6 cellular contexts compared by ENCODE assay signal in the genomic region with DNA sequence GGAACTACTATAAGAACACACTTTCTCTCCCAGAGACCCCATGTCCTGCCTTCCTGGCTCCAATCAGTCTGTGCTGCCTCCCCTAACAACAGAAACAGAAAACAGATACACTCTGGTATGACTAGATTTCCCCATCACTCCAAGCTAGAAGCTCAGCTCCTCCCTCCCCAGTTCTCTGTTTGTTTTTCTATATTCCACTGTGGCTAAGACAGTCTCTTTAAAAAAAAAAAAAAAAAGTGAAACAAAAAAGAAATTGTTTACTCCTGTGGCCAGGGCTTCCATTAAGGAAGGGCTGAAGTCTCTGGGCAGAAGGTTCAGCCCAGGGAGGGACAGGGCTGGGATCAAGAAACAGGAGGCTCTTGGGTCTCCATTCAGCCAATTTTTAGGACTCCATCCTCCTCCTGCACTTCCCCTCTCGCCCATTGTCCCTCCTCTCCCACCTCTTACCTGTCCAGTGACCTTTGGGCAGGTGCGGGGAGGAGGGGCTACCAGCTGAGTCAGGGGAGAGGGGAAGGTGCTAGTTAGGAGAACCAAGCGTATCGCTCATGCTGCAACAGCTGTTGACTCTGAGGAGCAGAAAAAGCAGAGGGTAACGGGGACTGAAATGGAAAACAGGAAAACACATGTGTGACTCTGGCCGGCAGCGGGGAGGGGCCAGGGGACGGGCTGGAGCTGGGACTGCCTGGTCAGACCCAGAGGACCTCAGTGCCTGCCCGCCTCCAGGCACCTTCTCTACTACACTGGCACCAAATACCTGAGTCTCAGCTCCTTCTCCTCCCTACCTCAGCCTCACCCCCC. TPM values are rescaled to one million over a fixed set of nuclear protein-coding genes. Genes with fewer than 3 reads are reported as not detected.
DNase-seq lines count a peak whose midpoint lies in the region; ATAC-seq, FAIRE-seq and TF ChIP-seq lines count a peak whose summit lies in the region.

No MANE protein-coding gene starts in this region.

- H3K27me3 ChIP-seq in thyroid gland: no peaks in the 10 kb centered on the region

- intact Hi-C loops in Right ventricle myocardium superior (cut with DNase I) (loop anchor here (5.0 to 10.0 kb wide), 2 partner anchors 165 to 262 kb away; no protein-coding TSS in a partner anchor), thyroid gland (cut with DNase I) (no loop called here)

- 1 to 5% methylated on average over 9 of the region's 9 CpGs for WGBS in thyroid gland, 2 donors

- DNase-seq in DMS53 treated with DMSO at 0.1 percent for 48 hours (lab: John Stamatoyannopoulos, UW; ENCODE audit: unreplicated experiment) (peak; percentile 46), MV-4-11 (lab: John Stamatoyannopoulos, UW) (peak; percentile 20), Right ventricle myocardium superior (peak; percentile 66), thyroid gland (peak; percentile 89 to 90), H54 (ENCODE audit: insufficient read length, low spot score) (no peak)
- DNase-seq in activated CD4-positive, alpha-beta T cell treated with anti-CD3 and anti-CD28 coated beads for 4 hours: no peak

- no peak overlapping the region for H3K4me3 ChIP-seq in thyroid gland (replicated peaks in 1 of 3)

- no peak for FAIRE-seq in H54 (lab: Jason Lieb, UNC)

- peak; percentile 7 for ATAC-seq in Right ventricle myocardium superior (ENCODE audit: poor library complexity)

- no peaks in the 10 kb centered on the region for H3K9me3 ChIP-seq in thyroid gland

- no peak for TF ChIP-seq CTCF in thyroid gland (IDR thresholded peaks at IDR 0.05)

- H3K4me1 ChIP-seq in thyroid gland: peaks cover 34 to 51% of the 10 kb centered on the region in 2 donors

- H3K27ac ChIP-seq in thyroid gland: peak overlapping the region; percentile 80 to 96 (median 91)

- H3K36me3 ChIP-seq in thyroid gland: no peaks in the 10 kb centered on the region

- TF ChIP-seq POLR2A in thyroid gland (IDR thresholded peaks at IDR 0.05) (peak in 1 of 2 donors; percentile 90), H54 (IDR thresholded peaks at IDR 0.05; ENCODE audit: low read depth, low read length) (no peak)

RNA-seq across cellular contexts. Expression of gene SLC7A7, which starts 4.2 kb away (rescaled TPM):
- total RNA-seq in Right ventricle myocardium superior: 4.6 TPM
- 10 to 100 TPM in 3 of 4 donors, 1 to 10 TPM in 1; 8.4 to 15.1 (median 13.7) TPM for total RNA-seq in thyroid gland

RNA-seq across cellular contexts. Expression of gene MRPL52, which starts 10.3 kb away (rescaled TPM):
- total RNA-seq in Right ventricle myocardium superior: 110 TPM
- 100 to 1,000 TPM in 2 of 4 donors, 10 to 100 TPM in 2; 43.7 to 166 (median 76.3) TPM for total RNA-seq in thyroid gland

RNA-seq across cellular contexts. Expression of gene MMP14, which starts 17.0 kb away (rescaled TPM):
- total RNA-seq in Right ventricle myocardium superior: 22.5 TPM
- total RNA-seq in thyroid gland: 100 to 1,000 TPM in 1 of 4 donors, 10 to 100 TPM in 3; 59.7 to 119 (median 88.5) TPM

RNA-seq across cellular contexts. Expression of gene LRP10, which starts 52.1 kb away (rescaled TPM):
- 50.8 TPM for total RNA-seq in Right ventricle myocardium superior
- 100 to 1,000 TPM; 107 to 143 (median 121) TPM for total RNA-seq in thyroid gland

RNA-seq across cellular contexts. Expression of gene OXA1L, which starts 52.9 kb away (rescaled TPM):
- 164 TPM for total RNA-seq in Right ventricle myocardium superior
- 100 to 1,000 TPM; 104 to 131 (median 117) TPM for total RNA-seq in thyroid gland

Comparison
In these comparisons a context has a peak if more than half of its experiments do, and no peak if none do; other contexts are left out.
1. DNase-seq: peak in DMS53 treated with DMSO at 0.1 percent for 48 hours (single experiment), MV-4-11 (single experiment), Right ventricle myocardium superior (single experiment) and thyroid gland (2 of 2); none in H54 (single experiment) and activated CD4-positive, alpha-beta T cell treated with anti-CD3 and anti-CD28 coated beads for 4 hours (0 of 2).